ENCODE assay signal across 6 cellular contexts in genomic region chr14:21095430-21096205, GRCh38. TPM values are rescaled to one million over a fixed set of nuclear protein-coding genes. Genes with fewer than 3 reads are reported as not detected.
DNase-seq lines count a peak whose midpoint lies in the region; ATAC-seq and TF ChIP-seq lines count a peak whose summit lies in the region.

No MANE protein-coding gene starts in this region.

- no peak overlapping the region for H3K9ac ChIP-seq in neural progenitor cell

- peaks cover 62% of the 10 kb centered on the region for H3K4me1 ChIP-seq in neural progenitor cell

- no peaks in the 10 kb centered on the region for H3K9me3 ChIP-seq in neural progenitor cell (ENCODE audit: low read depth)

- H3K4me1 Mint-ChIP-seq in brain (peaks cover 78% of the 10 kb centered on the region), neural progenitor cell (peaks cover 69% of the 10 kb centered on the region)

- H3K27ac Mint-ChIP-seq in brain: peak overlapping the region; percentile 90 to 99 (median 96)
- peak overlapping the region; percentile 98 for H3K27ac Mint-ChIP-seq in neural progenitor cell

- H3F3A ChIP-seq in neural progenitor cell (ENCODE audit: low read depth): peaks cover 78% of the 10 kb centered on the region

- DNase-seq in HCEC 1CT: peak; percentile 41
- DNase-seq in neural progenitor cell (ENCODE audit: low spot score): peak; percentile 78
- no peak for DNase-seq in activated CD4-positive, alpha-beta T cell treated with anti-CD3 and anti-CD28 coated beads, Interleukin-2, amount 50 U/mL, for 48 hours
- DNase-seq in amniotic stem cell (lab: John Stamatoyannopoulos, UW): no peak

- H4K20me1 ChIP-seq in neural progenitor cell (ENCODE audit: low read depth): peaks cover 55% of the 10 kb centered on the region

- TF ChIP-seq CTCF in brain (conservative IDR thresholded peaks at IDR 0.05) (no peak), neural progenitor cell (IDR thresholded peaks at IDR 0.05) (no peak)

- H3K9me3 Mint-ChIP-seq in brain (peaks cover 0 to 11% (median 0%) of the 10 kb centered on the region in 5 experiments), neural progenitor cell (peaks cover 2% of the 10 kb centered on the region)

- H3K27me3 Mint-ChIP-seq in brain (peaks cover 6% of the 10 kb centered on the region), neural progenitor cell (ENCODE audit: insufficient read depth, low read depth) (peaks cover 16% of the 10 kb centered on the region)

- peaks cover 26% of the 10 kb centered on the region for H3K36me3 Mint-ChIP-seq in brain
- peaks cover 16% of the 10 kb centered on the region for H3K36me3 Mint-ChIP-seq in neural progenitor cell

- H3K4me3 Mint-ChIP-seq in brain (peak overlapping the region; percentile 87 to 94 (median 92)), neural progenitor cell (peak overlapping the region; percentile 95)

- H3K4me2 ChIP-seq in neural progenitor cell: peak overlapping the region; percentile 87

- H3K27ac ChIP-seq in neural progenitor cell: peak overlapping the region; percentile 91

- H3K27me3 ChIP-seq in neural progenitor cell: peaks cover 3% of the 10 kb centered on the region

- peak overlapping the region; percentile 83 for H3K4me3 ChIP-seq in neural progenitor cell

- H3K36me3 ChIP-seq in neural progenitor cell: peaks cover 5% of the 10 kb centered on the region

- H2AFZ ChIP-seq in neural progenitor cell (replicated peaks): no peak overlapping the region

- H3K79me2 ChIP-seq in neural progenitor cell (ENCODE audit: low read depth): peaks cover 88% of the 10 kb centered on the region

- no peak for ATAC-seq in HG02840 (IDR thresholded peaks at IDR 0.05; ENCODE audit: low FRiP score, unreplicated experiment)

RNA-seq across cellular contexts. Expression of gene ZNF219, which starts 2.8 kb away (rescaled TPM):
- 49.4 TPM for polyA plus RNA-seq in brain (ENCODE audit: insufficient read depth, low read depth, low replicate concordance)
- 46.2 and 231 TPM in 2 replicates for total RNA-seq in neural progenitor cell (ENCODE audit: low replicate concordance)

RNA-seq across cellular contexts. Expression of gene TMEM253, which starts 5.2 kb away (rescaled TPM):
- polyA plus RNA-seq in brain (ENCODE audit: insufficient read depth, low read depth, low replicate concordance): 0.29 TPM
- 0.22 and 1.3 TPM in 2 replicates for total RNA-seq in neural progenitor cell (ENCODE audit: low replicate concordance)

RNA-seq across cellular contexts. Expression of gene ARHGEF40, which starts 25.5 kb away (rescaled TPM):
- 21.3 TPM for polyA plus RNA-seq in brain (ENCODE audit: insufficient read depth, low read depth, low replicate concordance)
- 15.0 and 46.0 TPM in 2 replicates for total RNA-seq in neural progenitor cell (ENCODE audit: low replicate concordance)

RNA-seq across cellular contexts. Expression of gene RNASE8, which starts 38.0 kb away (rescaled TPM):
- polyA plus RNA-seq in brain (ENCODE audit: insufficient read depth, low read depth, low replicate concordance): not detected
- not detected in 2 replicates for total RNA-seq in neural progenitor cell (ENCODE audit: low replicate concordance)

RNA-seq across cellular contexts. Expression of gene RNASE7, which starts 53.5 kb away (rescaled TPM):
- not detected for polyA plus RNA-seq in brain (ENCODE audit: insufficient read depth, low read depth, low replicate concordance)
- not detected in 2 replicates for total RNA-seq in neural progenitor cell (ENCODE audit: low replicate concordance)

Comparison
In these comparisons a context has a peak if more than half of its experiments do, and no peak if none do; other contexts are left out.
1. DNase-seq: peak in HCEC 1CT (single experiment) and neural progenitor cell (single experiment); none in activated CD4-positive, alpha-beta T cell treated with anti-CD3 and anti-CD28 coated beads, Interleukin-2, amount 50 U/mL, for 48 hours (0 of 2) and amniotic stem cell (single experiment).